ENCODE assay signal across 8 cellular contexts in genomic region chr17:57918017-57918895, GRCh38. TPM values are rescaled to one million over a fixed set of nuclear protein-coding genes. Genes with fewer than 3 reads are reported as not detected.
DNase-seq lines count a peak whose midpoint lies in the region; ATAC-seq lines count a peak whose summit lies in the region.

No MANE protein-coding gene starts in this region.

- H3K9ac ChIP-seq in SK-N-MC (ENCODE audit: insufficient read length) = peak overlapping the region; percentile 0
- no peak overlapping the region for H3K9ac ChIP-seq in rectal smooth muscle tissue (ENCODE audit: low read length)

- H3K36me3 ChIP-seq in SK-N-MC (ENCODE audit: insufficient read depth, low read length) = no peaks in the 10 kb centered on the region
- no peaks in the 10 kb centered on the region for H3K36me3 ChIP-seq in rectal smooth muscle tissue (ENCODE audit: control insufficient read depth, insufficient read depth, low read length)

- H3K9me3 Mint-ChIP-seq in activated T-helper 2 cell treated with anti-CD3 and anti-CD28 coated beads, Interferon-gamma antibody, Interleukin-2, Interleukin-4, amounts not matched to agents 10 μg/mL and 5 μg/mL and 100 μg/mL, durations not matched to agents 14 hours and 24 hours and 36 hours = no peaks in the 10 kb centered on the region

- peak overlapping the region; percentile 53 for H3K27ac ChIP-seq in SK-N-MC
- peak overlapping the region; percentile 78 for H3K27ac ChIP-seq in rectal smooth muscle tissue (ENCODE audit: low read depth, low read length)

- H3K27me3 ChIP-seq in rectal smooth muscle tissue (ENCODE audit: control insufficient read depth, insufficient read depth, low read length) = no peaks in the 10 kb centered on the region

- no peaks in the 10 kb centered on the region for H3K36me3 Mint-ChIP-seq in activated T-helper 2 cell treated with anti-CD3 and anti-CD28 coated beads, Interferon-gamma antibody, Interleukin-2, Interleukin-4, amounts not matched to agents 10 μg/mL and 5 μg/mL and 100 μg/mL, durations not matched to agents 14 hours and 24 hours and 36 hours (ENCODE audit: low read depth)

- peaks cover 82% of the 10 kb centered on the region for H3K4me1 ChIP-seq in rectal smooth muscle tissue (ENCODE audit: control insufficient read depth, insufficient read depth, low read length)

- H3K27ac Mint-ChIP-seq in activated T-helper 2 cell treated with anti-CD3 and anti-CD28 coated beads, Interferon-gamma antibody, Interleukin-2, Interleukin-4, amounts not matched to agents 10 μg/mL and 5 μg/mL and 100 μg/mL, durations not matched to agents 14 hours and 24 hours and 36 hours = no peak overlapping the region

- no peaks in the 10 kb centered on the region for H3K4me1 Mint-ChIP-seq in activated T-helper 2 cell treated with anti-CD3 and anti-CD28 coated beads, Interferon-gamma antibody, Interleukin-2, Interleukin-4, amounts not matched to agents 10 μg/mL and 5 μg/mL and 100 μg/mL, durations not matched to agents 14 hours and 24 hours and 36 hours (ENCODE audit: low read depth)

- H3K4me3 ChIP-seq in SK-N-MC (no peak overlapping the region), rectal smooth muscle tissue (ENCODE audit: low read length) (no peak overlapping the region)

- no peaks in the 10 kb centered on the region for H3K9me3 ChIP-seq in SK-N-MC (ENCODE audit: low read depth, low read length)

- peaks cover 12% of the 10 kb centered on the region for H3K27me3 Mint-ChIP-seq in activated T-helper 2 cell treated with anti-CD3 and anti-CD28 coated beads, Interferon-gamma antibody, Interleukin-2, Interleukin-4, amounts not matched to agents 10 μg/mL and 5 μg/mL and 100 μg/mL, durations not matched to agents 14 hours and 24 hours and 36 hours (ENCODE audit: low read depth)

- peak; percentile 49 for DNase-seq in Daoy (ENCODE audit: low read depth)
- DNase-seq in SK-N-MC (ENCODE audit: low read depth, low spot score) = no peak
- DNase-seq in fibroblast of gingiva (ENCODE audit: low read depth) = peak; percentile 39
- no peak for DNase-seq in NOMO-1 treated with dmso at 0.1 percent for 144 hours (lab: John Stamatoyannopoulos, UW; ENCODE audit: unreplicated experiment)
- no peak for DNase-seq in activated T-helper 2 cell treated with anti-CD3 and anti-CD28 coated beads, Interferon-gamma antibody, Interleukin-2, Interleukin-4, amounts not matched to agents 10 μg/mL and 5 μg/mL and 100 μg/mL, durations not matched to agents 14 hours and 24 hours and 36 hours (ENCODE audit: low spot score)

- H3K4me3 Mint-ChIP-seq in activated T-helper 2 cell treated with anti-CD3 and anti-CD28 coated beads, Interferon-gamma antibody, Interleukin-2, Interleukin-4, amounts not matched to agents 10 μg/mL and 5 μg/mL and 100 μg/mL, durations not matched to agents 14 hours and 24 hours and 36 hours (ENCODE audit: low read depth) = no peak overlapping the region

- no peak for ATAC-seq in GM21381 (IDR thresholded peaks at IDR 0.05; ENCODE audit: unreplicated experiment)
- ATAC-seq in HG02798 (IDR thresholded peaks at IDR 0.05; ENCODE audit: poor library complexity, unreplicated experiment) = no peak

- intact Hi-C loops in activated T-helper 2 cell treated with anti-CD3 and anti-CD28 coated beads, Interferon-gamma antibody, Interleukin-2, Interleukin-4, amounts not matched to agents 10 μg/mL and 5 μg/mL and 100 μg/mL, durations not matched to agents 14 hours and 24 hours and 36 hours (cut with micrococcal nuclease) = no loop called here

RNA-seq across cellular contexts. Expression of gene CUEDC1, which starts 37.0 kb away (rescaled TPM):
- total RNA-seq in Daoy (2014; rRNA removed; shearing (Covaris generic)) = 5.0 and 7.0 TPM in 2 replicates
- 0.30 and 0.34 TPM in 2 replicates for total RNA-seq in activated T-helper 2 cell treated with anti-CD3 and anti-CD28 coated beads, Interferon-gamma antibody, Interleukin-2, Interleukin-4, amounts not matched to agents 10 μg/mL and 5 μg/mL and 100 μg/mL, durations not matched to agents 14 hours and 24 hours and 36 hours

Comparison
In these comparisons a context has a peak if more than half of its experiments do, and no peak if none do; other contexts are left out.
1. DNase-seq: peak in Daoy (single experiment) and fibroblast of gingiva (single experiment); none in SK-N-MC (single experiment), NOMO-1 treated with dmso at 0.1 percent for 144 hours (single experiment) and activated T-helper 2 cell treated with anti-CD3 and anti-CD28 coated beads, Interferon-gamma antibody, Interleukin-2, Interleukin-4, amounts not matched to agents 10 μg/mL and 5 μg/mL and 100 μg/mL, durations not matched to agents 14 hours and 24 hours and 36 hours (single experiment).